In the genomic region with DNA sequence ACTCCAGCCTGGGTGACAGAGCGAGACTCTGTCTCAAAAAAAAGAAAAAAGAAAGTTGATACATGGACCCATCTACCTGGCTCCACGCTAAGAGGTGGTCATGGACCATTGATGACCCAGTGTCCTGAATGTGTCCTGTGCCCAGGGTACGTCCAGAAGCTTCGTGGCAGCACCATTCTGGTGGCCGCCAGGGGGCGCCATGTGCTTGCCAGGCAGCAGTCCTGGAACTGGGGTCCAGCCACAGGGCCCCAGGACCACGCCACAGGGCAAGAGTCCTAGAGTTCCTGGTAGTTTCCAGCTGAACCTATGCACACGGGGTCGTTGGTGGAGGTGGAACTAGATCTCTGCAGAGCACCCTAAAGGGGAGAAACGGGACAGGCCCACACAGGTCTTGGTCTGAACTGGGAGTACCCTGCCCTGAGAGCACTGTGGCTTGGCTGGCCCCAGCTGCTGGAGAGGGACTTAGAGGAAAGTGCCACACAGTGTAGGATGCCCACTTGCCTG, we compare ENCODE assay signal across 9 cellular contexts. TPM values are rescaled to one million over a fixed set of nuclear protein-coding genes. Genes with fewer than 3 reads are reported as not detected.
DNase-seq lines count a peak whose midpoint lies in the region; ATAC-seq, FAIRE-seq and TF ChIP-seq lines count a peak whose summit lies in the region.
"Had no signal": no experiment of that assay in that cellular context is flagged by ENCODE, and none has a peak within 500 bp of the region (broad histone marks: within the 10 kb centered on the region; RNA-seq: fewer than 3 reads in every experiment).

No MANE protein-coding gene starts in this region.

- DNase-seq in 8988T, result peak; percentile 84
- no peak for DNase-seq in GM18507 (ENCODE audit: extremely low spot score, insufficient read length, low read depth)
- DNase-seq in SJCRH30, result peak; percentile 66 to 73
- DNase-seq in activated gamma-delta T cell treated with anti-CD3 and anti-CD28 coated beads, Interleukin-2, amount 50 U/mL, for 16 hours (ENCODE audit: low read depth), result peak; percentile 59
- peak; percentile 45 to 95 (median 86) for DNase-seq in head of caudate nucleus
- DNase-seq in posterior vena cava (ENCODE audit: low spot score), result peak; percentile 84
- DNase-seq in upper lobe of right lung, result peak; percentile 84

- H3K4me3 ChIP-seq in SJCRH30 (no peak overlapping the region), upper lobe of right lung (no peak overlapping the region)

- peak; percentile 38 for FAIRE-seq in GM18507 (lab: Jason Lieb, UNC)

- H3K4me1 ChIP-seq in SJCRH30 (no peaks in the 10 kb centered on the region), upper lobe of right lung (no peaks in the 10 kb centered on the region)

- H3K9me3 ChIP-seq in SJCRH30 (replicated peaks), result no peaks in the 10 kb centered on the region
- no peaks in the 10 kb centered on the region for H3K9me3 ChIP-seq in upper lobe of right lung

- no peaks in the 10 kb centered on the region for H3K36me3 ChIP-seq in SJCRH30
- H3K36me3 ChIP-seq in upper lobe of right lung, result no peaks in the 10 kb centered on the region

- peak; percentile 76 for ATAC-seq in upper lobe of right lung
- ATAC-seq in HG03460 (IDR thresholded peaks at IDR 0.05; ENCODE audit: unreplicated experiment), result no peak

- peak; percentile 85 for TF ChIP-seq CTCF in upper lobe of right lung (IDR thresholded peaks at IDR 0.05)

- intact Hi-C loops in head of caudate nucleus (cut with DNase I) (loop anchor here (5.0 kb wide), 1 partner anchor 275 kb away; no protein-coding TSS in a partner anchor), posterior vena cava (cut with DNase I) (no loop called here), upper lobe of right lung (cut with DNase I) (no loop called here)

- H3K27me3 ChIP-seq in SJCRH30, result no peaks in the 10 kb centered on the region; the same call in 1 of the 2 replicates
- H3K27me3 ChIP-seq in upper lobe of right lung, result no peaks in the 10 kb centered on the region

- H3K27ac ChIP-seq in SJCRH30 (no peak overlapping the region), upper lobe of right lung (no peak overlapping the region)

RNA-seq across cellular contexts. Expression of gene FBXO27, which starts 19.9 kb away (rescaled TPM):
- 0.71 and 1.0 TPM in 2 replicates for total RNA-seq in SJCRH30 (2014; rRNA removed; shearing (Covaris generic))
- 10 to 100 TPM in 1 of 2 donors, 1 to 10 TPM in 1; 8.5 to 10.0 TPM for total RNA-seq in posterior vena cava
- 7.6 TPM for total RNA-seq in upper lobe of right lung
- total RNA-seq: mononuclear cell had no signal

RNA-seq across cellular contexts. Expression of gene ACP7, which starts 31.9 kb away (rescaled TPM):
- not detected in 2 replicates for total RNA-seq in SJCRH30 (2014; rRNA removed; shearing (Covaris generic))
- not detected for total RNA-seq in posterior vena cava
- total RNA-seq in upper lobe of right lung, result not detected
- total RNA-seq: mononuclear cell had no signal
